ENCODE assay signal across 9 cellular contexts in the genomic region with DNA sequence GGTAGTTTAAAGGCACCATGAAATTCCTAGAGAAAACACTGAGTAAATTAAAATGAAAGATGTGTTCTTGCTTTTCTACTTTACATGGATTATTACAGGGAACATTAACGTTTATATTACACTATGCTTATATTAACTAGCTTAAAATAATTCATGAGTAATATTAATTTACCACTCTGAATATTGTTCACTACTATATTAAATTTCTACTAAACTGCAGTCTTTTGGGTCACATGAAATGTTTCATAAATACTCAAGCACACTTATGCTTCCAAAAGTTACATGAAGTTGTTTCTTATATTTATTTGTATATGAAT. TPM values are rescaled to one million over a fixed set of nuclear protein-coding genes. Genes with fewer than 3 reads are reported as not detected.
DNase-seq lines count a peak whose midpoint lies in the region; ATAC-seq and TF ChIP-seq lines count a peak whose summit lies in the region.
"Had no signal": no experiment of that assay in that cellular context is flagged by ENCODE, and none has a peak within 500 bp of the region (broad histone marks: within the 10 kb centered on the region; RNA-seq: fewer than 3 reads in every experiment).

No MANE protein-coding gene starts in this region.

- peak overlapping the region; percentile 87 for H3K27ac ChIP-seq in MM.1S (ENCODE audit: low read length)
- peak overlapping the region; percentile 95 for H3K27ac ChIP-seq in colonic mucosa

- H3F3A ChIP-seq in MM.1S (ENCODE audit: insufficient read depth, low read length): peaks cover 10% of the 10 kb centered on the region

- peak overlapping the region; percentile 40; the same call in 1 of the 2 replicates for H3K9ac ChIP-seq in MM.1S (ENCODE audit: low read length)
- no peak overlapping the region for H3K9ac ChIP-seq in colonic mucosa (ENCODE audit: low read depth in 2 of 2, low read length in 2 of 2)

- H3K27me3 ChIP-seq in BE2C: no peaks in the 10 kb centered on the region
- no peaks in the 10 kb centered on the region for H3K27me3 ChIP-seq in MM.1S (replicated peaks; ENCODE audit: insufficient read depth, low read length)
- no peaks in the 10 kb centered on the region for H3K27me3 ChIP-seq in colonic mucosa
- no peaks in the 10 kb centered on the region for H3K27me3 ChIP-seq in neuron (ENCODE audit: insufficient read depth, low read length)

- intact Hi-C loops in colonic mucosa (cut with DNase I): no loop called here
- intact Hi-C loops in sciatic nerve (cut with DNase I): no loop called here

- H3K4me3 ChIP-seq in BE2C (ENCODE audit: low read depth, low read length) (peak overlapping the region; percentile 40), MM.1S (ENCODE audit: low read length) (peak overlapping the region; percentile 42), colonic mucosa (no peak overlapping the region), neuron (ENCODE audit: low read length) (peak overlapping the region; percentile 51)
- H3K4me3 ChIP-seq: lung had no signal

- peaks cover 10% of the 10 kb centered on the region for H3K4me1 ChIP-seq in BE2C
- H3K4me1 ChIP-seq in MM.1S (ENCODE audit: low read length): peaks cover 6% of the 10 kb centered on the region; the same call in 1 of the 2 replicates
- H3K4me1 ChIP-seq in colonic mucosa: peaks cover 19% of the 10 kb centered on the region
- H3K4me1 ChIP-seq in neuron (ENCODE audit: insufficient read depth, low read length): peaks cover 19% of the 10 kb centered on the region

- TF ChIP-seq CTCF in BE2C (IDR thresholded peaks at IDR 0.05; ENCODE audit: low read depth, low read length) (no peak), MM.1S (IDR thresholded peaks at IDR 0.05; ENCODE audit: low read length) (no peak), colonic mucosa (IDR thresholded peaks at IDR 0.05) (no peak)

- H3K36me3 ChIP-seq in BE2C (no peaks in the 10 kb centered on the region), MM.1S (replicated peaks; ENCODE audit: insufficient read depth, low read length) (no peaks in the 10 kb centered on the region), colonic mucosa (no peaks in the 10 kb centered on the region), neuron (ENCODE audit: insufficient read depth, low read length) (no peaks in the 10 kb centered on the region)

- H2AFZ ChIP-seq in MM.1S (ENCODE audit: low read length) (peak overlapping the region; percentile 45; the same call in 1 of the 2 replicates), neuron (ENCODE audit: low read depth, low read length) (peak overlapping the region; percentile 64)

- no peak for ATAC-seq in HG02973 (IDR thresholded peaks at IDR 0.05; ENCODE audit: unreplicated experiment)
- ATAC-seq in HG03378 (IDR thresholded peaks at IDR 0.05; ENCODE audit: unreplicated experiment): no peak
- ATAC-seq in sciatic nerve: no peak

- no peaks in the 10 kb centered on the region for H3K9me3 ChIP-seq in BE2C
- H3K9me3 ChIP-seq in MM.1S (replicated peaks; ENCODE audit: insufficient read depth, low read length): no peaks in the 10 kb centered on the region
- no peaks in the 10 kb centered on the region for H3K9me3 ChIP-seq in colonic mucosa
- no peaks in the 10 kb centered on the region for H3K9me3 ChIP-seq in neuron (ENCODE audit: low read length)

- H3K4me2 ChIP-seq in MM.1S (ENCODE audit: low read depth, low read length): peak overlapping the region; percentile 67; the same call in 1 of the 2 replicates

- DNase-seq in BE2C (no peak), MM.1S (no peak), colonic mucosa (no peak), sciatic nerve (ENCODE audit: low spot score) (no peak), MV-4-11 (lab: John Stamatoyannopoulos, UW) (no peak)

- no peaks in the 10 kb centered on the region for H4K20me1 ChIP-seq in MM.1S (ENCODE audit: insufficient read depth, low read length)

- peaks cover 11% of the 10 kb centered on the region for H3K79me2 ChIP-seq in MM.1S (ENCODE audit: low read length)

- no peaks in the 10 kb centered on the region for H3K9me2 ChIP-seq in MM.1S (replicated peaks; ENCODE audit: insufficient read depth, low read length)

RNA-seq across cellular contexts. Expression of a gene that starts 3.4 kb away (rescaled TPM):
- 64.2 TPM for polyA plus RNA-seq in BE2C (2012; ENCODE audit: insufficient read depth, insufficient read length, low read depth)
- 10 to 100 TPM; 45.0 to 83.0 TPM for total RNA-seq in colonic mucosa
- total RNA-seq in sciatic nerve: 55.9 TPM

RNA-seq across cellular contexts. Expression of a gene that starts 5.2 kb away (rescaled TPM):
- 36.7 TPM for polyA plus RNA-seq in BE2C (2012; ENCODE audit: insufficient read depth, insufficient read length, low read depth)
- total RNA-seq in colonic mucosa (10 to 100 TPM; 35.1 to 52.3 TPM), sciatic nerve (50.3 TPM)
